ENCODE assay signal across 17 cellular contexts in genomic region chr12:71876400-71876799, GRCh38.
"Had no signal": no experiment of that assay in that cellular context is flagged by ENCODE, and none has a peak within 500 bp of the region (broad histone marks: within the 10 kb centered on the region; RNA-seq: fewer than 3 reads in every experiment).

No MANE protein-coding gene starts in this region.

- H3K4me1 ChIP-seq: prostate gland had no signal

- ATAC-seq: left cardiac atrium; natural killer cell treated with Interleukin-12 subunit alpha and Interleukin-12 subunit beta and Interleukin-15 and Interleukin-18, amount 100 ng/mL, for 72 hours; right lobe of liver had no signal

- H3K9me3 Mint-ChIP-seq: activated CD4-positive, alpha-beta memory T cell treated with anti-CD3 and anti-CD28 coated beads, Interleukin-2, amount 10 ng/mL, durations not matched to agents 7 days and 5 days; dendritic cell treated with granulocyte-macrophage colony-stimulating factor and Interleukin-4, amounts not matched to agents 40 ng/mL and 50 ng/mL, for 4 days; immature natural killer cell; natural killer cell treated with Interleukin-12 subunit alpha and Interleukin-12 subunit beta and Interleukin-15 and Interleukin-18, amount 100 ng/mL, for 72 hours; type B pancreatic cell had no signal

- H3K27ac ChIP-seq: esophagus squamous epithelium, prostate gland, right lobe of liver had no signal

- H3K27me3 Mint-ChIP-seq: activated CD4-positive, alpha-beta memory T cell treated with anti-CD3 and anti-CD28 coated beads, Interleukin-2, amount 10 ng/mL, durations not matched to agents 7 days and 5 days; dendritic cell treated with granulocyte-macrophage colony-stimulating factor and Interleukin-4, amounts not matched to agents 40 ng/mL and 50 ng/mL, for 4 days; natural killer cell treated with Interleukin-12 subunit alpha and Interleukin-12 subunit beta and Interleukin-15 and Interleukin-18, amount 100 ng/mL, for 72 hours; type B pancreatic cell had no signal

- H3K27ac Mint-ChIP-seq: activated CD4-positive, alpha-beta memory T cell treated with anti-CD3 and anti-CD28 coated beads, Interleukin-2, amount 10 ng/mL, durations not matched to agents 7 days and 5 days; dendritic cell treated with granulocyte-macrophage colony-stimulating factor and Interleukin-4, amounts not matched to agents 40 ng/mL and 50 ng/mL, for 4 days; type B pancreatic cell had no signal

- H3K36me3 ChIP-seq: prostate gland had no signal

- DNase-seq: activated CD4-positive, alpha-beta memory T cell treated with anti-CD3 and anti-CD28 coated beads, Interleukin-2, amount 10 ng/mL, durations not matched to agents 7 days and 5 days; activated CD4-positive, alpha-beta T cell treated with anti-CD3 and anti-CD28 coated beads for 1 hour; activated naive CD4-positive, alpha-beta T cell; esophagus squamous epithelium; foreskin fibroblast; glutamatergic neuron; immature natural killer cell; left cardiac atrium; nucleus accumbens; right lobe of liver; stimulated activated naive CD4-positive, alpha-beta T cell; T-helper 9 cell had no signal

- H3K27me3 ChIP-seq: esophagus squamous epithelium, right lobe of liver had no signal

- H3K4me3 Mint-ChIP-seq: activated CD4-positive, alpha-beta memory T cell treated with anti-CD3 and anti-CD28 coated beads, Interleukin-2, amount 10 ng/mL, durations not matched to agents 7 days and 5 days; dendritic cell treated with granulocyte-macrophage colony-stimulating factor and Interleukin-4, amounts not matched to agents 40 ng/mL and 50 ng/mL, for 4 days; immature natural killer cell; natural killer cell treated with Interleukin-12 subunit alpha and Interleukin-12 subunit beta and Interleukin-15 and Interleukin-18, amount 100 ng/mL, for 72 hours; type B pancreatic cell had no signal

- H3K9me3 ChIP-seq: esophagus squamous epithelium, prostate gland, right lobe of liver had no signal

- H3K4me3 ChIP-seq: esophagus squamous epithelium, lung, prostate gland, right lobe of liver had no signal
